In genomic region chr20:25296094-25297093, GRCh38 we compare ENCODE assay signal across 9 cellular contexts. TPM values are rescaled to one million over a fixed set of nuclear protein-coding genes. Genes with fewer than 3 reads are reported as not detected.
A peak's percentile ranks its signal among the peaks of the same experiment; 100 is the strongest.
DNase-seq lines count a peak whose midpoint lies in the region; ATAC-seq, FAIRE-seq and TF ChIP-seq lines count a peak whose summit lies in the region.
"Had no signal": no experiment of that assay in that cellular context is flagged by ENCODE, and none has a peak within 500 bp of the region (broad histone marks: within the 10 kb centered on the region; RNA-seq: fewer than 3 reads in every experiment).

No MANE protein-coding gene starts in this region.

- no peak overlapping the region for H3K4me3 Mint-ChIP-seq in activated CD4-positive, alpha-beta memory T cell treated with anti-CD3 and anti-CD28 coated beads, Interleukin-2, amount 10 ng/mL, durations not matched to agents 7 days and 5 days

- H3K27me3 Mint-ChIP-seq in activated CD4-positive, alpha-beta memory T cell treated with anti-CD3 and anti-CD28 coated beads, Interleukin-2, amount 10 ng/mL, durations not matched to agents 7 days and 5 days = no peaks in the 10 kb centered on the region

- peaks cover 0 to 3% of the 10 kb centered on the region in 2 donors for H3K36me3 ChIP-seq in small intestine (ENCODE audit: control insufficient read depth in 2 of 2, insufficient read depth in 2 of 2, low read length in 2 of 2)

- no peak overlapping the region for H3K27ac Mint-ChIP-seq in activated CD4-positive, alpha-beta memory T cell treated with anti-CD3 and anti-CD28 coated beads, Interleukin-2, amount 10 ng/mL, durations not matched to agents 7 days and 5 days

- H3K36me3 Mint-ChIP-seq in activated CD4-positive, alpha-beta memory T cell treated with anti-CD3 and anti-CD28 coated beads, Interleukin-2, amount 10 ng/mL, durations not matched to agents 7 days and 5 days (ENCODE audit: low read depth) = peaks cover 6% of the 10 kb centered on the region

- 84 to 85% (median 84%) methylated on average over 24 of the region's 24 CpGs for WGBS in small intestine, 3 donors

- no peaks in the 10 kb centered on the region for H3K9me3 ChIP-seq in small intestine (ENCODE audit: control insufficient read depth, low read depth)

- POLR2A ChIA-PET in activated CD4-positive, alpha-beta memory T cell treated with anti-CD3 and anti-CD28 coated beads, Interleukin-2, amount 10 ng/mL, durations not matched to agents 7 days and 5 days (lab: Charles Lee) = interaction anchor here (1.1 kb wide), 1 partner anchor 48 kb away, joined by 3 read pairs; the partner anchor contains the start of gene PYGB

- CTCF ChIA-PET in activated CD4-positive, alpha-beta memory T cell treated with anti-CD3 and anti-CD28 coated beads, Interleukin-2, amount 10 ng/mL, durations not matched to agents 7 days and 5 days (lab: Charles Lee) = interaction anchor here (0.9 to 5.1 kb wide), 3 partner anchors 11 to 101 kb away, joined by 3 to 33 read pairs (median 4); no protein-coding TSS in a partner anchor

- peaks cover 11% of the 10 kb centered on the region for H3K4me1 Mint-ChIP-seq in activated CD4-positive, alpha-beta memory T cell treated with anti-CD3 and anti-CD28 coated beads, Interleukin-2, amount 10 ng/mL, durations not matched to agents 7 days and 5 days

- no peak for FAIRE-seq in small intestine (lab: Jason Lieb, UNC)

- H3K4me1 ChIP-seq in small intestine (ENCODE audit: control insufficient read depth in 2 of 2, insufficient read depth in 1 of 2, low read depth in 1 of 2, low read length in 1 of 2) = peaks cover 0 to 1% of the 10 kb centered on the region in 2 donors

- H3K27ac ChIP-seq in small intestine (ENCODE audit: low read depth in 1 of 2, low read length in 1 of 2) = peak overlapping the region; percentile 17 to 74

- TF ChIP-seq CTCF in AG10803 (conservative IDR thresholded peaks at IDR 0.05; ENCODE audit: low read length) = peak; percentile 46

- ATAC-seq in GM18502 (IDR thresholded peaks at IDR 0.05; ENCODE audit: poor library complexity, unreplicated experiment) (peak; percentile 42), HG03159 (IDR thresholded peaks at IDR 0.05; ENCODE audit: unreplicated experiment) (peak; percentile 35), HG03108 (IDR thresholded peaks at IDR 0.05; ENCODE audit: unreplicated experiment) (no peak)

- H3K9me3 Mint-ChIP-seq in activated CD4-positive, alpha-beta memory T cell treated with anti-CD3 and anti-CD28 coated beads, Interleukin-2, amount 10 ng/mL, durations not matched to agents 7 days and 5 days = no peaks in the 10 kb centered on the region

- H3K4me3 ChIP-seq in AG10803 (ENCODE audit: low read length) = no peak overlapping the region
- H3K4me3 ChIP-seq in small intestine (ENCODE audit: low read depth in 1 of 2, low read length in 2 of 2) = no peak overlapping the region
- H3K4me3 ChIP-seq: lung had no signal

- peak; percentile 51 for DNase-seq in AG10803 (ENCODE audit: low read depth)
- peak; percentile 38 for DNase-seq in activated CD4-positive, alpha-beta memory T cell treated with anti-CD3 and anti-CD28 coated beads, Interleukin-2, amount 10 ng/mL, durations not matched to agents 7 days and 5 days
- peak; percentile 56 for DNase-seq in germinal center (ENCODE audit: low spot score)
- peak; percentile 34 for DNase-seq in small intestine
- no peak for DNase-seq in NCI-H1048 (lab: John Stamatoyannopoulos, UW)

- no peaks in the 10 kb centered on the region for H3K27me3 ChIP-seq in small intestine (ENCODE audit: control insufficient read depth in 2 of 2, insufficient read depth in 2 of 2, low read length in 2 of 2)

RNA-seq across cellular contexts. Expression of gene PYGB, which starts 48.5 kb away (rescaled TPM):
- 10 to 100 TPM; 28.4 to 29.8 TPM for total RNA-seq in activated CD4-positive, alpha-beta memory T cell treated with anti-CD3 and anti-CD28 coated beads, Interleukin-2, amount 10 ng/mL, durations not matched to agents 7 days and 5 days
- 10 to 100 TPM; 25.7 to 37.0 (median 28.4) TPM for polyA plus RNA-seq in small intestine
